Comparison of ENCODE assay signal across 9 cellular contexts in the genomic region with DNA sequence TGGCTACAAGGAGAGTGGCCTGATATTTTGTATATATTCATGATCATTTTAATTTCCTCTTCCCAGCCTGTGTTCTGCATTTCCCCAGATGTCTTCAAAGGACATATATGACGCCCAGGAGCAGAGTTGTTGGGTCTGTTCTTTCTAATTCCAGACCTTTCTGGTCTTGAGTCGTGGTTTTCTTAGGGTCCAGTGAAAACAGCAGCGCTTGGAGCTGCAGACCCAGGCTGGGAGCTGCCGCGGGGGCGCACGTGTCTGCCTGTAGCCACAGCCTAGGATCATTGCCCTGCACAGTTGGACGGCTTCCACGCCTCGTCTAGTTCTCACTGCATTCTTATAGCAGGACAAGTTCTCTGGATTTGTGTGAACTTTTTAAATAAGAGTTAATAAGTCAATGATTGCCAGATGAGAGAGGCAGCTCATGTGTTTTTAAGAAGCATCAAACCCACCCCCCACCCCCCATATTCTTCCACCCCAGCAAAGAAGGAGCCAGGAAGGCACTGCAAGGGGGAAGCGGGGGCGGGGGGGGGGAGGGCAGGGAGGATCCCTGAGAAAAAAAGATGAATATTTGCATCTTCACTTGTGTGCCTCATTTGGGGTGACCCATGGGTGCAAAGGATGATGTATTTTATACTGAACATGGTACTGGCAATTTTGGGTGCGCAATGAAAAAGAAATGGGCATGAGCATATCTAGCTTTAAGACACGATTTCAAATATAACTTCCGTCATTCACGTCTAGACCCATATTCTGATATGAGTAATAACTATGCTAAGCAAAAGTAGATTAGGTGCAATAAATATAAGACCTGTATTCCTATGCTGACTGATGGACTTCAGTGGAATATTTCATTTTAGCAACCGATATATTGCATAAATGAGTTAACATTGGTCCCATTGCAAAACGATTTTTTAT.
DNase-seq lines count a peak whose midpoint lies in the region; ATAC-seq and TF ChIP-seq lines count a peak whose summit lies in the region.
"Had no signal": no experiment of that assay in that cellular context is flagged by ENCODE, and none has a peak within 500 bp of the region (broad histone marks: within the 10 kb centered on the region; RNA-seq: fewer than 3 reads in every experiment).

No MANE protein-coding gene starts in this region.

- H3K27me3 ChIP-seq in cardiac muscle cell = peaks cover 49% of the 10 kb centered on the region

- peaks cover 17% of the 10 kb centered on the region for H3K4me1 ChIP-seq in cardiac muscle cell (ENCODE audit: low read depth)

- H3K4me3 ChIP-seq in cardiac muscle cell = peak overlapping the region; percentile 43

- TF ChIP-seq CTCF in cardiac muscle cell (IDR thresholded peaks at IDR 0.05; ENCODE audit: low read depth, low read length) = peak; percentile 5

- H3K27ac ChIP-seq in cardiac muscle cell = no peak overlapping the region

- peak; percentile 60 for DNase-seq in EH (ENCODE audit: low read depth)
- DNase-seq in SHP77 treated with DMSO at 0.1 percent for 48 hours (lab: John Stamatoyannopoulos, UW) = peak; percentile 41
- peak; percentile 48 to 88 for DNase-seq in cardiac muscle cell (ENCODE audit: low read depth in 1 of 2, low spot score in 1 of 2)
- DNase-seq in renal cortical epithelial cell (ENCODE audit: low read depth) = peak; percentile 93
- DNase-seq in NCI-H128 (lab: John Stamatoyannopoulos, UW; ENCODE audit: unreplicated experiment) = no peak
- no peak for DNase-seq in NCI-H69 (lab: John Stamatoyannopoulos, UW)
- no peak for DNase-seq in NK-92 (lab: John Stamatoyannopoulos, UW; ENCODE audit: unreplicated experiment)
- DNase-seq: activated CD4-positive, alpha-beta T cell treated with anti-CD3 and anti-CD28 coated beads for 1 hour had no signal

- ATAC-seq in HG03175 (IDR thresholded peaks at IDR 0.05; ENCODE audit: unreplicated experiment) = no peak

- H3K9me3 ChIP-seq in cardiac muscle cell (ENCODE audit: low read depth) = no peaks in the 10 kb centered on the region

- H3K36me3 ChIP-seq in cardiac muscle cell = no peaks in the 10 kb centered on the region

Comparison
In these comparisons a context has a peak if more than half of its experiments do, and no peak if none do; other contexts are left out.
1. DNase-seq: peak in EH (single experiment), SHP77 treated with DMSO at 0.1 percent for 48 hours (single experiment), cardiac muscle cell (2 of 2) and renal cortical epithelial cell (single experiment); none in NCI-H128 (single experiment), NCI-H69 (single experiment) and NK-92 (single experiment).